In the genomic region with DNA sequence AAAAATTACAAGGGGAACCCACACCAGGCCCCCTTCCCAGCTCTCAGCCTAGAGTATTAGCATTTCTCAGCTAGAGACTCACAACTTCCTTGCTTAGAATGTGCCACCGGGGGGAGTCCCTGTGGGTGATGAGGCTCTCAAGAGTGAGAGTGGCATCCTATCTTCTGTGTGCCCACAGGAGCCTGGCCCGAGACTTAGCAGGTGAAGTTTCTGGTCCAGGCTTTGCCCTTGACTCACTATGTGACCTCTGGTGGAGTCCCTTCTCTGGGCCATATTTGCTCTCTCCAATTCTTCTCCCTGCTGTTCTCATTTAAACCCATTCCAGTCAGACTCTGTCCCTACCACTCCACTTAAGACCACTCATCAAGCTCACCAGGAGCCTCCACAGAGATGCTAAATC, we compare ENCODE assay signal across 21 cellular contexts.
"Had no signal": no experiment of that assay in that cellular context is flagged by ENCODE, and none has a peak within 500 bp of the region (broad histone marks: within the 10 kb centered on the region; RNA-seq: fewer than 3 reads in every experiment).

No MANE protein-coding gene starts in this region.

- H3K9me3 Mint-ChIP-seq: activated T-helper 1 cell treated with anti-CD3 and anti-CD28 coated beads, Interleukin-12 subunit alpha, Interleukin-12 subunit beta, Interleukin-2, Interleukin-4 antibody, amounts not matched to agents 30 ng/mL and 10 ng/mL and 1 ng/mL, durations not matched to agents 14 hours and 24 hours and 36 hours; nephron progenitor cell; stimulated activated naive B cell treated with anti-CD40 and anti-IgM and Interleukin-4, amounts not matched to agents 10 μg/mL and 1 μg/mL and 100 μg/mL, for 72 hours had no signal

- H3K27me3 ChIP-seq: colonic mucosa, heart left ventricle, sigmoid colon, testis, uterus had no signal

- H3K4me3 Mint-ChIP-seq: activated T-helper 1 cell treated with anti-CD3 and anti-CD28 coated beads, Interleukin-12 subunit alpha, Interleukin-12 subunit beta, Interleukin-2, Interleukin-4 antibody, amounts not matched to agents 30 ng/mL and 10 ng/mL and 1 ng/mL, durations not matched to agents 14 hours and 24 hours and 36 hours; nephron progenitor cell; stimulated activated naive B cell treated with anti-CD40 and anti-IgM and Interleukin-4, amounts not matched to agents 10 μg/mL and 1 μg/mL and 100 μg/mL, for 72 hours had no signal

- H3K4me2 ChIP-seq: smooth muscle cell had no signal

- H3K9me3 ChIP-seq: colonic mucosa, heart left ventricle, mucosa of descending colon, sigmoid colon, testis, uterus had no signal

- H2AFZ ChIP-seq: parathyroid adenoma had no signal

- H3K27me3 Mint-ChIP-seq: stimulated activated naive B cell treated with anti-CD40 and anti-IgM and Interleukin-4, amounts not matched to agents 10 μg/mL and 1 μg/mL and 100 μg/mL, for 72 hours had no signal

- H3K4me1 ChIP-seq: colonic mucosa, parathyroid adenoma, sigmoid colon, testis, uterus had no signal

- H3K27ac Mint-ChIP-seq: activated T-helper 1 cell treated with anti-CD3 and anti-CD28 coated beads, Interleukin-12 subunit alpha, Interleukin-12 subunit beta, Interleukin-2, Interleukin-4 antibody, amounts not matched to agents 30 ng/mL and 10 ng/mL and 1 ng/mL, durations not matched to agents 14 hours and 24 hours and 36 hours; nephron progenitor cell; stimulated activated naive B cell treated with anti-CD40 and anti-IgM and Interleukin-4, amounts not matched to agents 10 μg/mL and 1 μg/mL and 100 μg/mL, for 72 hours had no signal

- H3K79me2 ChIP-seq: parathyroid adenoma had no signal

- H3K4me1 Mint-ChIP-seq: nephron progenitor cell had no signal

- H3K9ac ChIP-seq: parathyroid adenoma had no signal

- DNase-seq: activated CD4-positive, alpha-beta T cell treated with anti-CD3 and anti-CD28 coated beads for 4 hours; activated CD4-positive, alpha-beta T cell treated with anti-CD3 and anti-CD28 coated beads, Interleukin-2, amount 50 U/mL, for 48 hours; activated CD4-positive, CD25-positive, alpha-beta regulatory T cell; activated gamma-delta T cell; amygdala; colonic mucosa; heart left ventricle; islet precursor cell; left cardiac atrium; mesenchymal stem cell; mucosa of descending colon; nephron progenitor cell; sigmoid colon; stimulated activated CD4-positive, alpha-beta T cell treated with anti-CD3 and anti-CD28 coated beads, Interleukin-15, amount 100 ng/mL, for 24 hours; stimulated activated naive B cell treated with anti-CD40 and anti-IgM and Interleukin-4, amounts not matched to agents 10 μg/mL and 1 μg/mL and 100 μg/mL, for 72 hours; testis; trophoblast cell; uterus had no signal

- H3K27ac ChIP-seq: colonic mucosa, heart left ventricle, parathyroid adenoma, sigmoid colon, testis, uterus had no signal
